In the genomic region with DNA sequence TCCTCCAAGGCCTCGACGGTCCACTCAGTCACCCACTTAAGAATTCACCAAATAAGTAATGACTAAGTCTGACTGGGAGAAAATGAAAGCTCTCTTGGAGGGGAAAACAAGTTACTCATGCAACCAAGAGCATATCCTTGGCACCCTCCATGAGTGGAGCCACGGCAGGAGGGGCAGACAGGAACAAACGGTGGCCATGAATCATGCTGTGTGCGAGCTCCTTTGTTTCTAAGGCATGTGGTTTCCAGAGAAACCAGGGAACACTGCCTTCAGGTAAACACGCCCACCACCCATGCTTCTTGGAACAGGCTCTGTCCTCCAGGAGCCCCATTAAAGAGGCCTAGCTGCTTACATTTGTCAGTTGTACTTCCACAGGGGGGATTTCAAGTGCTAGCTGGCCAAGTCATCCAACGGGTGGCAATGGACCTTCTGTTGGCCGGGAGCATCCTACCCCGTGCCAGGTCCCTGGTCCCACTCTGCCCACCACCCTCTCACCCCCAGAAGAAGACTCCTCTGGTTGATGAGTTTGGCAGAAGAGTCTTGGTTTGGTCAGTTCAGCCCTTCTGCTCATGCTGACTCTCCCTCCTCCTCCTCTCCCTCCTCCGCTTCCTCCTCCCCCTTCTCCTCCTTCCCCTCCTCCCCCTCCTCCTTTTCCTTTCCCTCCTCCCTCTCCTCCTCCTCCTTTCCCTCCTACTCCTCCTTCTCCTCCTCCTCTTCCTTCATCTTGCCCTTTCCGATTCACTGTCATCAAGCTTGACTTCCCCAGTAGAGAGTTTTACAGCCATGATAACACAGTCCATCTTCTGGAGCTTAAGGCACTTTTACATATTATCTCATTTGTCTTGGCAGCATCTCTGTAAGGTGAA, we compare ENCODE assay signal across 9 cellular contexts.
A peak's percentile ranks its signal among the peaks of the same experiment; 100 is the strongest.
DNase-seq lines count a peak whose midpoint lies in the region; ATAC-seq and TF ChIP-seq lines count a peak whose summit lies in the region.
"Had no signal": no experiment of that assay in that cellular context is flagged by ENCODE, and none has a peak within 500 bp of the region (broad histone marks: within the 10 kb centered on the region; RNA-seq: fewer than 3 reads in every experiment).

No MANE protein-coding gene starts in this region.

- H3K4me3 ChIP-seq in NT2/D1 (ENCODE audit: insufficient read length, low read depth) (no peak overlapping the region), esophagus squamous epithelium (no peak overlapping the region), skeletal muscle satellite cell (ENCODE audit: low read length) (no peak overlapping the region)

- H3K9ac ChIP-seq in NT2/D1 (ENCODE audit: insufficient read length, low read depth) = no peak overlapping the region
- H3K9ac ChIP-seq in skeletal muscle satellite cell (ENCODE audit: low read depth, low read length) = peak overlapping the region; percentile 13

- ATAC-seq in GM19328 (IDR thresholded peaks at IDR 0.05; ENCODE audit: unreplicated experiment) (no peak), HG02678 (IDR thresholded peaks at IDR 0.05; ENCODE audit: unreplicated experiment) (no peak)

- H3K9me3 ChIP-seq in NT2/D1 (ENCODE audit: insufficient read depth, low read length) = no peaks in the 10 kb centered on the region
- H3K9me3 ChIP-seq in esophagus squamous epithelium = no peaks in the 10 kb centered on the region
- no peaks in the 10 kb centered on the region for H3K9me3 ChIP-seq in skeletal muscle satellite cell (replicated peaks; ENCODE audit: low read length)

- DNase-seq in NCI-H1417 (lab: John Stamatoyannopoulos, UW) (peak; percentile 5 to 81 (median 61)), NCI-H1417 treated with DMSO at 0.1 percent for 48 hours (lab: John Stamatoyannopoulos, UW) (no peak), NT2/D1 (ENCODE audit: low read depth, low spot score) (peak; percentile 33), esophagus squamous epithelium (lab: John Stamatoyannopoulos, UW) (no peak)
- DNase-seq in activated effector memory CD4-positive, alpha-beta T cell treated with anti-CD3 and anti-CD28 coated beads, Interleukin-2, amount 50 U/mL, for 16 hours = no peak
- DNase-seq: 8988T had no signal

- 24 to 42% methylated on average over 10 to 11 of the region's 11 CpGs for WGBS in esophagus squamous epithelium, 2 donors

- no peaks in the 10 kb centered on the region for H3K36me3 ChIP-seq in NT2/D1 (ENCODE audit: insufficient read depth, insufficient read length, low read length)
- H3K36me3 ChIP-seq in esophagus squamous epithelium = no peaks in the 10 kb centered on the region
- H3K36me3 ChIP-seq in skeletal muscle satellite cell (ENCODE audit: insufficient read depth, low read length) = no peaks in the 10 kb centered on the region

- no peaks in the 10 kb centered on the region for H3K27me3 ChIP-seq in NT2/D1 (ENCODE audit: insufficient read depth, insufficient read length)
- H3K27me3 ChIP-seq in esophagus squamous epithelium = no peaks in the 10 kb centered on the region
- H3K27me3 ChIP-seq in skeletal muscle satellite cell (ENCODE audit: control insufficient read depth, insufficient read depth, low read length) = no peaks in the 10 kb centered on the region

- TF ChIP-seq POLR2A in esophagus squamous epithelium (IDR thresholded peaks at IDR 0.05) = no peak

- H3K4me1 ChIP-seq in NT2/D1 (ENCODE audit: insufficient read depth, insufficient read length) (peaks cover 3% of the 10 kb centered on the region), esophagus squamous epithelium (peaks cover 6 to 35% (median 12%) of the 10 kb centered on the region in 3 donors), skeletal muscle satellite cell (ENCODE audit: control insufficient read depth, insufficient read depth, low read length) (peaks cover 16% of the 10 kb centered on the region)

- H3K27ac ChIP-seq in esophagus squamous epithelium = peak overlapping the region; percentile 69 to 85 (median 71)

- TF ChIP-seq CTCF in esophagus squamous epithelium (IDR thresholded peaks at IDR 0.05) = no peak

- peak overlapping the region; percentile 42 for H3K4me2 ChIP-seq in skeletal muscle satellite cell (ENCODE audit: low read length)

- intact Hi-C loops in esophagus squamous epithelium (cut with DNase I) = no loop called here

Comparison
In these comparisons a context has a peak if more than half of its experiments do, and no peak if none do; other contexts are left out.
1. DNase-seq: peak in NCI-H1417 (3 of 3) and NT2/D1 (single experiment); none in NCI-H1417 treated with DMSO at 0.1 percent for 48 hours (single experiment), esophagus squamous epithelium (single experiment) and activated effector memory CD4-positive, alpha-beta T cell treated with anti-CD3 and anti-CD28 coated beads, Interleukin-2, amount 50 U/mL, for 16 hours (single experiment).